7 cellular contexts compared by ENCODE assay signal in genomic region chr2:42047488-42048317, GRCh38. TPM values are rescaled to one million over a fixed set of nuclear protein-coding genes. Genes with fewer than 3 reads are reported as not detected.
DNase-seq lines count a peak whose midpoint lies in the region; ATAC-seq, FAIRE-seq and TF ChIP-seq lines count a peak whose summit lies in the region.

A gene with protein sequence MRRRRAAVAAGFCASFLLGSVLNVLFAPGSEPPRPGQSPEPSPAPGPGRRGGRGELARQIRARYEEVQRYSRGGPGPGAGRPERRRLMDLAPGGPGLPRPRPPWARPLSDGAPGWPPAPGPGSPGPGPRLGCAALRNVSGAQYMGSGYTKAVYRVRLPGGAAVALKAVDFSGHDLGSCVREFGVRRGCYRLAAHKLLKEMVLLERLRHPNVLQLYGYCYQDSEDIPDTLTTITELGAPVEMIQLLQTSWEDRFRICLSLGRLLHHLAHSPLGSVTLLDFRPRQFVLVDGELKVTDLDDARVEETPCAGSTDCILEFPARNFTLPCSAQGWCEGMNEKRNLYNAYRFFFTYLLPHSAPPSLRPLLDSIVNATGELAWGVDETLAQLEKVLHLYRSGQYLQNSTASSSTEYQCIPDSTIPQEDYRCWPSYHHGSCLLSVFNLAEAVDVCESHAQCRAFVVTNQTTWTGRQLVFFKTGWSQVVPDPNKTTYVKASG (plus strand): TSS chr2:42048021. CDS start chr2:42048200, 179 bp downstream.

- no peaks in the 10 kb centered on the region for H3K36me3 ChIP-seq in ES-I3 (ENCODE audit: insufficient read depth, low read length)
- H3K36me3 ChIP-seq in naive thymus-derived CD4-positive, alpha-beta T cell (ENCODE audit: control insufficient read depth in 2 of 3, insufficient read depth in 3 of 3, low read length in 3 of 3): no peaks in the 10 kb centered on the region

- POLR2A ChIA-PET in naive thymus-derived CD4-positive, alpha-beta T cell (lab: Charles Lee): no interaction called here

- peaks cover 73% of the 10 kb centered on the region for H3K27me3 ChIP-seq in foreskin keratinocyte
- peaks cover 0 to 3% of the 10 kb centered on the region in 2 donors for H3K27me3 ChIP-seq in naive thymus-derived CD4-positive, alpha-beta T cell (ENCODE audit: control insufficient read depth in 2 of 2, insufficient read depth in 2 of 2, low read length in 2 of 2)

- peaks cover 45 to 74% (median 58%) of the 10 kb centered on the region in 5 donors for H3K27me3 Mint-ChIP-seq in naive thymus-derived CD4-positive, alpha-beta T cell

- H3K36me3 Mint-ChIP-seq in naive thymus-derived CD4-positive, alpha-beta T cell: no peaks in the 10 kb centered on the region

- no peaks in the 10 kb centered on the region for H3K9me3 ChIP-seq in ES-I3 (ENCODE audit: control insufficient read depth, insufficient read depth, low read length)
- no peaks in the 10 kb centered on the region for H3K9me3 ChIP-seq in naive thymus-derived CD4-positive, alpha-beta T cell (ENCODE audit: control insufficient read depth in 2 of 3, low read length in 3 of 3)

- no peak within 1 kb of the TSS for H3K4me3 ChIP-seq in naive thymus-derived CD4-positive, alpha-beta T cell (ENCODE audit: low read length)

- ATAC-seq in GM21723 (IDR thresholded peaks at IDR 0.05; ENCODE audit: unreplicated experiment): peak; percentile 68
- ATAC-seq in foreskin keratinocyte: peak; percentile 60
- peak; percentile 49 for ATAC-seq in naive thymus-derived CD4-positive, alpha-beta T cell

- peaks cover 48% of the 10 kb centered on the region for H3K4me1 ChIP-seq in ES-I3 (ENCODE audit: insufficient read depth, low read length)
- no peaks in the 10 kb centered on the region for H3K4me1 ChIP-seq in foreskin keratinocyte
- H3K4me1 ChIP-seq in naive thymus-derived CD4-positive, alpha-beta T cell (ENCODE audit: control insufficient read depth in 2 of 2, insufficient read depth in 2 of 2, low read length in 2 of 2): no peaks in the 10 kb centered on the region

- H3K4me3 Mint-ChIP-seq in naive thymus-derived CD4-positive, alpha-beta T cell: peak within 1 kb of the TSS; percentile 53 to 85 (median 79)

- no peak within 1 kb of the TSS for H3K27ac Mint-ChIP-seq in naive thymus-derived CD4-positive, alpha-beta T cell

- TF ChIP-seq CTCF in foreskin keratinocyte (conservative IDR thresholded peaks at IDR 0.05): no peak

- DNase-seq in NCI-H1694 (lab: John Stamatoyannopoulos, UW) (peak; percentile 69), activated gamma-delta T cell (lab: John Stamatoyannopoulos, UW) (peak; percentile 30), foreskin keratinocyte (no peak), urothelium cell line (ENCODE audit: low spot score) (peak; percentile 98)
- DNase-seq in naive thymus-derived CD4-positive, alpha-beta T cell: peak in 4 of 9 donors; percentile 11 to 45 (median 16)

- intact Hi-C loops in naive thymus-derived CD4-positive, alpha-beta T cell (cut with micrococcal nuclease): loop anchor here in 1 of 2 donors (1.0 kb wide), 1 partner anchor 206 kb away; no protein-coding TSS in a partner anchor

- H3K27ac ChIP-seq in foreskin keratinocyte: no peak within 1 kb of the TSS
- no peak within 1 kb of the TSS for H3K27ac ChIP-seq in naive thymus-derived CD4-positive, alpha-beta T cell (ENCODE audit: low read depth, low read length)

- H3K9ac ChIP-seq in ES-I3 (ENCODE audit: low read depth, low read length): peak within 1 kb of the TSS; percentile 83

- H3K4me1 Mint-ChIP-seq in naive thymus-derived CD4-positive, alpha-beta T cell: peaks cover 0 to 21% (median 4%) of the 10 kb centered on the region in 7 donors

- CTCF ChIA-PET in naive thymus-derived CD4-positive, alpha-beta T cell (lab: Charles Lee): no interaction called here

- peaks cover 0 to 3% (median 0%) of the 10 kb centered on the region in 11 donors for H3K9me3 Mint-ChIP-seq in naive thymus-derived CD4-positive, alpha-beta T cell

- peak; percentile 35 for FAIRE-seq in urothelium cell line (lab: Jason Lieb, UNC)

RNA-seq across cellular contexts. Expression of the gene that starts here (rescaled TPM):
- not detected in 2 replicates for total RNA-seq in foreskin keratinocyte
- 0.07 TPM in 1 of 2 replicates, not detected in the other for polyA plus RNA-seq in foreskin keratinocyte
- not detected for total RNA-seq in naive thymus-derived CD4-positive, alpha-beta T cell
- polyA plus RNA-seq in naive thymus-derived CD4-positive, alpha-beta T cell: not detected

Comparison
In these comparisons a context has a peak if more than half of its experiments do, and no peak if none do; other contexts are left out.
1. Peak in ATAC-seq in foreskin keratinocyte; RNA of the gene not detected or under 1 TPM.
2. Peak in ATAC-seq in naive thymus-derived CD4-positive, alpha-beta T cell; RNA of the gene not detected or under 1 TPM.
3. DNase-seq: peak in NCI-H1694 (single experiment), activated gamma-delta T cell (single experiment) and urothelium cell line (single experiment); none in foreskin keratinocyte (0 of 2).
4. Peak in every context shown above with its lines, with median percentiles within 50 percentile points of each other: ATAC-seq.